In the genomic region with DNA sequence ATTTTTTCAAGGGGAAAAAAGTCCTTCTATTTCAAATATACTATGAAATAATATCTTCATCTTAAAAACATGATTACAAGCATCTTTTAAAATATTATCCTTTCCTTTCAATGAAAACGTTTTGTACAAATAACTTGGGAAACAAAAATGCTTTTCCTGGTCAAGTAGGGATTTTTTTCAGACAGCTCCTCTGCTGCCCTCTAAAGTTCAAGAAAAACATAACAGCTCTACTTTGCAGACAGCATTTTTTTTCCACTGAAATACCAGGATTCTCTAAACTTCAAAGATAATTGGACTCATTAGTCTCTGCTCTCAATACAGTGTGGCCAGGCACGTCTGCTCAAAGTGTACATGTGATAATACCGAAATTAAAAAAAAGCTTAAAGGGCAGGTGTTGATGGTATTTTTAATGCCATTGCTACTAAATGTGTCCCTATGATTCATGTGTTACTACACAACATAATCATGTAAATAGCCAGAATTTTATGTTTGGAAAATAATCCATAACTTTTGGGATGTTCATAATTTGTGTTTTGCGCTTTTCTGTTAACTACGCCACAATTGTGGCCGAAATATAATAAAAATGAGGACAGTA, we compare ENCODE assay signal across 10 cellular contexts.
DNase-seq lines count a peak whose midpoint lies in the region; ATAC-seq and TF ChIP-seq lines count a peak whose summit lies in the region.
"Had no signal": no experiment of that assay in that cellular context is flagged by ENCODE, and none has a peak within 500 bp of the region (broad histone marks: within the 10 kb centered on the region; RNA-seq: fewer than 3 reads in every experiment).

No MANE protein-coding gene starts in this region.

- ATAC-seq in RWPE2 (ENCODE audit: low read depth) (no peak), GM19467 (IDR thresholded peaks at IDR 0.05; ENCODE audit: unreplicated experiment) (no peak), HG02981 (IDR thresholded peaks at IDR 0.05; ENCODE audit: unreplicated experiment) (no peak), GM21717 (IDR thresholded peaks at IDR 0.05; ENCODE audit: unreplicated experiment) (no peak)
- ATAC-seq: stimulated activated effector memory CD8-positive, alpha-beta T cell treated with anti-CD3 and anti-CD28 coated beads, Interleukin-12 subunit alpha, Interleukin-12 subunit beta, amount 100 ng/mL, for 72 hours had no signal

- H3K27me3 ChIP-seq in H9 (ENCODE audit: insufficient read depth, low read length) = no peaks in the 10 kb centered on the region
- H3K27me3 ChIP-seq in RWPE2 (ENCODE audit: insufficient read depth, poor library complexity, severe bottlenecking) = no peaks in the 10 kb centered on the region

- H3K4me3 Mint-ChIP-seq in H9 = no peak overlapping the region
- H3K4me3 Mint-ChIP-seq: activated B cell treated with CpG ODN at 0.5 μM for 24 hours; stimulated activated effector memory CD8-positive, alpha-beta T cell treated with anti-CD3 and anti-CD28 coated beads, Interleukin-12 subunit alpha, Interleukin-12 subunit beta, amount 100 ng/mL, for 72 hours had no signal

- H3K23ac ChIP-seq in H9 (ENCODE audit: insufficient read length, low read depth, low read length) = no peak overlapping the region

- no peaks in the 10 kb centered on the region for H3K36me3 ChIP-seq in RWPE2 (ENCODE audit: low read depth)

- H3K4ac ChIP-seq in H9 (ENCODE audit: low read depth, low read length) = no peak overlapping the region

- no peaks in the 10 kb centered on the region for H3K4me1 Mint-ChIP-seq in H9
- H3K4me1 Mint-ChIP-seq: activated B cell treated with CpG ODN at 0.5 μM for 24 hours; stimulated activated effector memory CD8-positive, alpha-beta T cell treated with anti-CD3 and anti-CD28 coated beads, Interleukin-12 subunit alpha, Interleukin-12 subunit beta, amount 100 ng/mL, for 72 hours had no signal

- H3K79me1 ChIP-seq in H9 (ENCODE audit: insufficient read depth, low read depth, low read length, poor library complexity, severe bottlenecking) = no peaks in the 10 kb centered on the region

- H3K18ac ChIP-seq in H9 (ENCODE audit: insufficient read length, low read depth, low read length) = no peak overlapping the region

- peak; percentile 7 for TF ChIP-seq CTCF in AG04449 (IDR thresholded peaks at IDR 0.05; ENCODE audit: insufficient read depth, low read length, missing control alignments)
- TF ChIP-seq CTCF in H9 (conservative IDR thresholded peaks at IDR 0.05) = peak; percentile 71
- peak; percentile 87 for TF ChIP-seq CTCF in RWPE2 (IDR thresholded peaks at IDR 0.05; ENCODE audit: poor library complexity, severe bottlenecking)

- H3K27me3 Mint-ChIP-seq in H9 (ENCODE audit: low read depth) = no peaks in the 10 kb centered on the region
- H3K27me3 Mint-ChIP-seq: activated B cell treated with CpG ODN at 0.5 μM for 24 hours had no signal

- H3K23me2 ChIP-seq in H9 (ENCODE audit: insufficient read length, low read depth, low read length, poor library complexity, severe bottlenecking) = no peaks in the 10 kb centered on the region

- H3T11ph ChIP-seq in H9 (ENCODE audit: low read length) = no peak overlapping the region

- H3K27ac ChIP-seq in H9 (ENCODE audit: insufficient read length, low read depth, low read length) = no peak overlapping the region
- H3K27ac ChIP-seq in RWPE2 (ENCODE audit: poor library complexity, severe bottlenecking) = no peak overlapping the region

- H4K5ac ChIP-seq in H9 (ENCODE audit: insufficient read length, low read depth, low read length) = no peak overlapping the region

- DNase-seq in AG04449 (ENCODE audit: low read depth, low spot score) = no peak
- DNase-seq in H9 = no peak
- DNase-seq in RWPE2 (ENCODE audit: low spot score) = no peak
- DNase-seq in iPS-NIHi7 (ENCODE audit: extremely low spot score) = peak; percentile 22
- DNase-seq in NK-92 (lab: John Stamatoyannopoulos, UW; ENCODE audit: unreplicated experiment) = no peak
- DNase-seq: activated B cell treated with CpG ODN at 0.5 μM for 24 hours had no signal

- H2BK12ac ChIP-seq in H9 (ENCODE audit: insufficient read length, low read depth, low read length) = no peak overlapping the region

- H2BK5ac ChIP-seq in H9 (ENCODE audit: insufficient read length, low read length) = no peak overlapping the region

- WGBS in H9 (ENCODE audit: extremely low coverage, insufficient read length, low lambda C conversion rate) = no CpG with 5 or more reads among the region's 6 CpGs

- H3K9me3 ChIP-seq in H9 (ENCODE audit: control insufficient read depth, low read depth, low read length) (no peaks in the 10 kb centered on the region), RWPE2 (ENCODE audit: severe bottlenecking) (no peaks in the 10 kb centered on the region)

- no peak overlapping the region for H2AK5ac ChIP-seq in H9 (ENCODE audit: insufficient read length, low read length)

- H2AFZ ChIP-seq in H9 (ENCODE audit: low read length) = no peak overlapping the region

- H3K36me3 Mint-ChIP-seq in H9 (ENCODE audit: insufficient read depth in 1 of 3, low read depth in 3 of 3) = no peaks in the 10 kb centered on the region
- H3K36me3 Mint-ChIP-seq: stimulated activated effector memory CD8-positive, alpha-beta T cell treated with anti-CD3 and anti-CD28 coated beads, Interleukin-12 subunit alpha, Interleukin-12 subunit beta, amount 100 ng/mL, for 72 hours had no signal

- no peaks in the 10 kb centered on the region for H3K4me1 ChIP-seq in H9 (ENCODE audit: insufficient read depth, low read length)
- peaks cover 16% of the 10 kb centered on the region for H3K4me1 ChIP-seq in RWPE2 (ENCODE audit: insufficient read depth, poor library complexity, severe bottlenecking)

- H3K4me3 ChIP-seq in AG04449 (ENCODE audit: low read depth, low read length) = no peak overlapping the region
- no peak overlapping the region for H3K4me3 ChIP-seq in RWPE2 (ENCODE audit: severe bottlenecking)

- H3K9ac ChIP-seq in H9 (ENCODE audit: extremely low read depth, insufficient read length, low read length) = no peak overlapping the region

- H4K8ac ChIP-seq in H9 (replicated peaks; ENCODE audit: insufficient read length, low read depth, low read length) = no peak overlapping the region

- H2BK15ac ChIP-seq in H9 (ENCODE audit: low read depth, low read length) = no peak overlapping the region

- no peak overlapping the region for H3K27ac Mint-ChIP-seq in H9
- H3K27ac Mint-ChIP-seq: activated B cell treated with CpG ODN at 0.5 μM for 24 hours; stimulated activated effector memory CD8-positive, alpha-beta T cell treated with anti-CD3 and anti-CD28 coated beads, Interleukin-12 subunit alpha, Interleukin-12 subunit beta, amount 100 ng/mL, for 72 hours had no signal

- CTCF ChIA-PET in AG04449 (lab: Yijun Ruan, JAX) = interaction anchor here (3.7 kb wide), 1 partner anchor 696 kb away, joined by 31 read pairs; no protein-coding TSS in a partner anchor

- H2BK20ac ChIP-seq in H9 (ENCODE audit: low read depth, low read length, poor library complexity, severe bottlenecking) = no peak overlapping the region

- no peaks in the 10 kb centered on the region for H3K79me2 ChIP-seq in H9 (ENCODE audit: insufficient read depth, low read length)

- no peak overlapping the region for H2BK120ac ChIP-seq in H9 (ENCODE audit: low read depth, low read length, poor library complexity, severe bottlenecking)

- no peaks in the 10 kb centered on the region for H4K20me1 ChIP-seq in H9 (ENCODE audit: control insufficient read depth, insufficient read depth, insufficient read length)

- no peak overlapping the region for H4K91ac ChIP-seq in H9 (ENCODE audit: insufficient read length, low read depth, low read length)

- H3K4me2 ChIP-seq in H9 (ENCODE audit: insufficient read depth, insufficient read length, low read length) = no peak overlapping the region

- no peaks in the 10 kb centered on the region for H3K9me3 Mint-ChIP-seq in H9

- no peak overlapping the region for H3K56ac ChIP-seq in H9 (ENCODE audit: insufficient read length, low read depth, low read length)

- POLR2A ChIA-PET in AG04449 (lab: Yijun Ruan, JAX) = no interaction called here

- H3K14ac ChIP-seq in H9 (ENCODE audit: insufficient read depth, low read length) = no peak overlapping the region

Comparison
In these comparisons a context has a peak if more than half of its experiments do, and no peak if none do; other contexts are left out.
1. CTCF ChIP-seq: peak in every context shown above with its lines; median percentile 87 in RWPE2; 71 in H9; 7 in AG04449.